Comparison of ENCODE assay signal across 8 cellular contexts in genomic region chr5:1523793-1524480, GRCh38. TPM values are rescaled to one million over a fixed set of nuclear protein-coding genes. Genes with fewer than 3 reads are reported as not detected.
DNase-seq lines count a peak whose midpoint lies in the region; ATAC-seq and TF ChIP-seq lines count a peak whose summit lies in the region.

Gene LPCAT1 (minus strand): TSS chr5:1523960. CDS start chr5:1523844, 116 bp downstream.

- peak within 1 kb of the TSS; percentile 67 to 77 for H3K4me3 ChIP-seq in left lung

- H3K4me1 Mint-ChIP-seq in activated CD4-positive, alpha-beta T cell treated with anti-CD3 and anti-CD28 coated beads, Interleukin-2, amount 10 ng/mL, durations not matched to agents 7 days and 5 days, result peaks cover 18% of the 10 kb centered on the region

- peaks cover 18% of the 10 kb centered on the region for H3K36me3 Mint-ChIP-seq in activated CD4-positive, alpha-beta T cell treated with anti-CD3 and anti-CD28 coated beads, Interleukin-2, amount 10 ng/mL, durations not matched to agents 7 days and 5 days (ENCODE audit: low read depth)

- peak in 1 of 2 donors; percentile 40 for TF ChIP-seq CTCF in left lung (IDR thresholded peaks at IDR 0.05)

- H3K9me3 ChIP-seq in left lung, result no peaks in the 10 kb centered on the region

- peak; percentile 83 for ATAC-seq in GM19025 (IDR thresholded peaks at IDR 0.05; ENCODE audit: low read depth, unreplicated experiment)
- ATAC-seq in HG03175 (IDR thresholded peaks at IDR 0.05; ENCODE audit: unreplicated experiment), result peak; percentile 84
- peak; percentile 85 for ATAC-seq in left lung

- H3K27ac ChIP-seq in left lung, result peak within 1 kb of the TSS; percentile 81 to 91

- peaks cover 2% of the 10 kb centered on the region for H3K27me3 Mint-ChIP-seq in activated CD4-positive, alpha-beta T cell treated with anti-CD3 and anti-CD28 coated beads, Interleukin-2, amount 10 ng/mL, durations not matched to agents 7 days and 5 days

- H3K27ac Mint-ChIP-seq in activated CD4-positive, alpha-beta T cell treated with anti-CD3 and anti-CD28 coated beads, Interleukin-2, amount 10 ng/mL, durations not matched to agents 7 days and 5 days, result peak within 1 kb of the TSS; percentile 83

- peaks cover 11 to 22% of the 10 kb centered on the region in 2 donors for H3K4me1 ChIP-seq in left lung

- POLR2A ChIA-PET in activated CD4-positive, alpha-beta T cell treated with anti-CD3 and anti-CD28 coated beads, Interleukin-2, amount 10 ng/mL, durations not matched to agents 7 days and 5 days (lab: Charles Lee), result no interaction called here

- intact Hi-C loops in left lung (cut with DNase I), result no loop called here

- H3K27me3 ChIP-seq in left lung, result no peaks in the 10 kb centered on the region

- peaks cover 0 to 24% of the 10 kb centered on the region in 2 donors for H3K36me3 ChIP-seq in left lung

- DNase-seq in AG20443 (ENCODE audit: low spot score) (peak; percentile 97), NCI-H446 (lab: John Stamatoyannopoulos, UW) (peak; percentile 58 to 91), dedifferentiated amniotic fluid mesenchymal stem cell (ENCODE audit: extremely low spot score) (peak; percentile 51), left lung (peak; percentile 86 to 95)
- DNase-seq in activated CD4-positive, alpha-beta T cell treated with anti-CD3 and anti-CD28 coated beads, Interleukin-2, amount 10 ng/mL, durations not matched to agents 7 days and 5 days, result peak; percentile 70
- DNase-seq in stimulated activated CD4-positive, alpha-beta T cell treated with anti-CD3 and anti-CD28 coated beads, Interleukin-2, amount 100 ng/mL, for 4 hours (ENCODE audit: low read depth), result peak; percentile 59

- CTCF ChIA-PET in activated CD4-positive, alpha-beta T cell treated with anti-CD3 and anti-CD28 coated beads, Interleukin-2, amount 10 ng/mL, durations not matched to agents 7 days and 5 days (lab: Charles Lee), result no interaction called here

- H3K9me3 Mint-ChIP-seq in activated CD4-positive, alpha-beta T cell treated with anti-CD3 and anti-CD28 coated beads, Interleukin-2, amount 10 ng/mL, durations not matched to agents 7 days and 5 days, result no peaks in the 10 kb centered on the region

- H3K4me3 Mint-ChIP-seq in activated CD4-positive, alpha-beta T cell treated with anti-CD3 and anti-CD28 coated beads, Interleukin-2, amount 10 ng/mL, durations not matched to agents 7 days and 5 days, result peak within 1 kb of the TSS; percentile 86

RNA-seq across cellular contexts. Expression of gene LPCAT1, which starts in this region (rescaled TPM):
- total RNA-seq in activated CD4-positive, alpha-beta T cell treated with anti-CD3 and anti-CD28 coated beads, Interleukin-2, amount 10 ng/mL, durations not matched to agents 7 days and 5 days, result 10 to 100 TPM; 69.5 to 77.0 TPM
- total RNA-seq in left lung, result 100 to 1,000 TPM; 458 to 751 TPM

Comparison
In these comparisons a context has a peak if more than half of its experiments do, and no peak if none do; other contexts are left out.
1. Peak in every context shown above with its lines: DNase-seq, ATAC-seq, H3K4me3 ChIP-seq and H3K27ac ChIP-seq.
2. RNA of gene LPCAT1 (total RNA-seq): 458 to 751 TPM in left lung; 69.5 to 77.0 TPM in activated CD4-positive, alpha-beta T cell treated with anti-CD3 and anti-CD28 coated beads, Interleukin-2, amount 10 ng/mL, durations not matched to agents 7 days and 5 days; every median in the first group is over 4 times any median in the second.